In genomic region chr9:131178382-131178781, GRCh38 we compare ENCODE assay signal across 8 cellular contexts. TPM values are rescaled to one million over a fixed set of nuclear protein-coding genes. Genes with fewer than 3 reads are reported as not detected.
DNase-seq lines count a peak whose midpoint lies in the region; ATAC-seq and TF ChIP-seq lines count a peak whose summit lies in the region.

No MANE protein-coding gene starts in this region.

- peak; percentile 97 for TF ChIP-seq CTCF in GM13977 (IDR thresholded peaks at IDR 0.05; ENCODE audit: extremely low read depth, insufficient read depth, missing control alignments)
- peak; percentile 77 for TF ChIP-seq CTCF in RWPE2 (IDR thresholded peaks at IDR 0.05; ENCODE audit: poor library complexity, severe bottlenecking)
- peak; percentile 81 for TF ChIP-seq CTCF in foreskin keratinocyte (conservative IDR thresholded peaks at IDR 0.05)
- TF ChIP-seq CTCF in omental fat pad (IDR thresholded peaks at IDR 0.05), result peak in 2 of 3 donors; percentile 38 to 65
- peak; percentile 78 for TF ChIP-seq CTCF in thoracic aorta (IDR thresholded peaks at IDR 0.05)

- peak; percentile 54 for DNase-seq in ACHN
- DNase-seq in GM13977 (ENCODE audit: low spot score), result peak; percentile 76
- peak; percentile 49 for DNase-seq in HPDE6-E6E7 (ENCODE audit: extremely low spot score)
- no peak for DNase-seq in RWPE2 (ENCODE audit: low spot score)
- peak; percentile 55 for DNase-seq in activated T-helper 9 cell treated with anti-CD3 and anti-CD28 coated beads, Interleukin-2, amount 50 U/mL, for 16 hours (ENCODE audit: low read depth)
- DNase-seq in foreskin keratinocyte, result peak; percentile 12 to 20
- no peak for DNase-seq in omental fat pad (ENCODE audit: low spot score)
- peak; percentile 10 for DNase-seq in thoracic aorta (ENCODE audit: low spot score)

- H3K27me3 ChIP-seq in RWPE2 (ENCODE audit: insufficient read depth, poor library complexity, severe bottlenecking) (no peaks in the 10 kb centered on the region), foreskin keratinocyte (no peaks in the 10 kb centered on the region), thoracic aorta (replicated peaks; ENCODE audit: insufficient read depth) (no peaks in the 10 kb centered on the region)

- no peaks in the 10 kb centered on the region for H3K4me1 ChIP-seq in RWPE2 (ENCODE audit: insufficient read depth, poor library complexity, severe bottlenecking)
- H3K4me1 ChIP-seq in foreskin keratinocyte, result no peaks in the 10 kb centered on the region
- H3K4me1 ChIP-seq in thoracic aorta (ENCODE audit: control insufficient read depth in 1 of 2, low read depth in 2 of 2), result no peaks in the 10 kb centered on the region

- H3K9me3 ChIP-seq in RWPE2 (ENCODE audit: severe bottlenecking), result peaks cover 25% of the 10 kb centered on the region
- H3K9me3 ChIP-seq in thoracic aorta, result no peaks in the 10 kb centered on the region

- ATAC-seq in RWPE2 (ENCODE audit: low read depth) (peak; percentile 78), foreskin keratinocyte (peak; percentile 78), omental fat pad (ENCODE audit: low FRiP score) (no peak), thoracic aorta (ENCODE audit: insufficient number of reproducible peaks, low FRiP score, low read depth) (no peak)

- H3K36me3 ChIP-seq in RWPE2 (ENCODE audit: low read depth), result peaks cover 90% of the 10 kb centered on the region
- H3K36me3 ChIP-seq in thoracic aorta, result peaks cover 45% of the 10 kb centered on the region

- H3K27ac ChIP-seq in RWPE2 (ENCODE audit: poor library complexity, severe bottlenecking) (no peak overlapping the region), foreskin keratinocyte (no peak overlapping the region), thoracic aorta (no peak overlapping the region)

- peak overlapping the region; percentile 2 for H3K4me3 ChIP-seq in RWPE2 (ENCODE audit: severe bottlenecking)
- no peak overlapping the region for H3K4me3 ChIP-seq in thoracic aorta

- in situ Hi-C loops in ACHN (cut with HindIII; ENCODE audit: low pct_ligation_motif_present, low pct_unique_long_range_greater_than_20kb, low sequenced_read_pairs), result no loop called here
- in situ Hi-C loops in GM13977 (cut with MboI; ENCODE audit: low pct_unique_long_range_greater_than_20kb, low sequenced_read_pairs, unreplicated experiment), result loop anchor here (10.0 kb wide), 1 partner anchor 156 kb away; no protein-coding TSS in a partner anchor

RNA-seq across cellular contexts. Expression of gene NUP214, which starts 53.0 kb away (rescaled TPM):
- total RNA-seq in foreskin keratinocyte (25.1 and 26.8 TPM in 2 replicates), omental fat pad (10 to 100 TPM; 27.4 to 78.3 (median 47.4) TPM), thoracic aorta (10 to 100 TPM; 44.3 to 55.0 TPM)
- 14.4 and 15.5 TPM in 2 replicates for polyA plus RNA-seq in foreskin keratinocyte

Comparison
In these comparisons a context has a peak if more than half of its experiments do, and no peak if none do; other contexts are left out.
1. DNase-seq: peak in ACHN (single experiment), GM13977 (single experiment), HPDE6-E6E7 (single experiment), activated T-helper 9 cell treated with anti-CD3 and anti-CD28 coated beads, Interleukin-2, amount 50 U/mL, for 16 hours (single experiment), foreskin keratinocyte (2 of 2) and thoracic aorta (single experiment); none in RWPE2 (single experiment) and omental fat pad (single experiment).
2. ATAC-seq: peak in RWPE2 (single experiment) and foreskin keratinocyte (single experiment); none in omental fat pad (single experiment) and thoracic aorta (single experiment).
3. Peak in every context shown above with its lines, with median percentiles within 50 percentile points of each other: CTCF ChIP-seq.